Comparison of ENCODE assay signal across 9 cellular contexts in the genomic region with DNA sequence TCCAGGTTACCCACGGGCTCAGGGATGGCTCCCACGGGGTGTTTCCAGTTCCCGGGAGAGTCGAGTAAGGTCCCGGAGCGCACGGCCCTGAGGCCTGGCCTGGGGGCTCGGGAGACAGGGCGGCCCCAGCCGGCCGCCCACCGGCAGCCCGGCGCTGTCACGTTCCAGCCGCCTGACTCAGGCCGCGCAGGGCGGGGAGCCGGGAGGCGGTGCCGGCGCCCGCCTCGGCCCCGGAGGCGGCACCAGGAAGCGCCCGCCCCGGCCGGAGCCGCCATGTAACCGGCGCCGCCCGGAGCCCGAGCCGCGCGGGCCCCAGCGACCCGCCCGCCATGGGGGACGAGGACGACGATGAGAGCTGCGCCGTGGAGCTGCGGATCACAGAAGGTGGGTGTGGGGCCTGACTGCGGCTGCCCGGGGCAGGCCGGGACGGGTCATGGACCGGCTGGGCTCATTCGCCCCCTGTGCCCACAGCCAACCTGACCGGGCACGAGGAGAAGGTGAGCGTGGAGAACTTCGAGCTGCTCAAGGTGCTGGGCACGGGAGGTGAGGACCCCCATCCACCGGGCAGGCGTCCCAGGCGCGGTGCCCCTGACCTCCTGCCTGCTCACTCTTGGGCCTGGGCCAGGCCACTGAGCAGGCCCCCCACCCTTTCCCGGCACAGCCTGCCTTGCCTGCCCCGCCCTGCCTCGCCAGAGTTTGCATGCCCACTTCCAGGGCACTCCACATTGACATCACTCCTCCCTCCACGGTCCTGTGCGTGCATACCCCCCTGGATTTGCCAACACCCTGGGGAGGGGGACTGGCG. TPM values are rescaled to one million over a fixed set of nuclear protein-coding genes. Genes with fewer than 3 reads are reported as not detected.
A peak's percentile ranks its signal among the peaks of the same experiment; 100 is the strongest.
DNase-seq lines count a peak whose midpoint lies in the region; ATAC-seq, FAIRE-seq and TF ChIP-seq lines count a peak whose summit lies in the region.
"Had no signal": no experiment of that assay in that cellular context is flagged by ENCODE, and none has a peak within 500 bp of the region (broad histone marks: within the 10 kb centered on the region; RNA-seq: fewer than 3 reads in every experiment).

A gene (plus strand): TSS at position 256 of the 805 bp plus-strand sequence. CDS start 74 bp downstream, at position 330.

- H3K27me3 Mint-ChIP-seq in glutamatergic neuron (ENCODE audit: unreplicated experiment), result peaks cover 11% of the 10 kb centered on the region

- H3K9ac ChIP-seq in adipocyte (ENCODE audit: low read length), result peak within 1 kb of the TSS; percentile 98

- peak within 1 kb of the TSS; percentile 81 for H3K4me3 Mint-ChIP-seq in glutamatergic neuron (ENCODE audit: unreplicated experiment)

- intact Hi-C loops in Panc1 (cut with micrococcal nuclease; ENCODE audit: unreplicated experiment), result loop anchor here (5.0 kb wide), 1 partner anchor 293 kb away; no protein-coding TSS in a partner anchor

- H3K27ac Mint-ChIP-seq in glutamatergic neuron (ENCODE audit: unreplicated experiment), result no peak within 1 kb of the TSS

- peaks cover 6% of the 10 kb centered on the region for H3K4me1 Mint-ChIP-seq in glutamatergic neuron (ENCODE audit: low read depth, unreplicated experiment)

- CTCF ChIA-PET in Panc1 (lab: Charles Lee), result interaction anchor here (0.6 to 0.9 kb wide), 3 partner anchors 13 to 41 kb away, joined by 3 to 4 read pairs (median 3); a partner anchor contains a TSS

- H3K27ac ChIP-seq in Panc1 (ENCODE audit: low read length), result peak within 1 kb of the TSS; percentile 88

- peak; percentile 76 for DNase-seq in DMS 273 (lab: John Stamatoyannopoulos, UW; ENCODE audit: unreplicated experiment)
- DNase-seq in DMS 273 treated with DMSO at 0.1 percent for 48 hours (lab: John Stamatoyannopoulos, UW), result no peak
- no peak for DNase-seq in Panc1 (ENCODE audit: low read depth, low spot score)
- DNase-seq in adipocyte (ENCODE audit: low read depth), result peak; percentile 93
- DNase-seq in glutamatergic neuron, result no peak
- DNase-seq in urothelium cell line (ENCODE audit: low spot score), result peak; percentile 92

- H3K36me3 Mint-ChIP-seq in glutamatergic neuron (ENCODE audit: unreplicated experiment), result no peaks in the 10 kb centered on the region

- peaks cover 2% of the 10 kb centered on the region for H3K9me3 Mint-ChIP-seq in glutamatergic neuron (ENCODE audit: unreplicated experiment)

- H2AFZ ChIP-seq in neuron (ENCODE audit: low read depth, low read length), result peak within 1 kb of the TSS; percentile 87

- no TSS peak for BruUV-seq in Panc1 (replicated peaks; lab: Mats Ljungman, UMichigan)

- ATAC-seq in HG02852 (IDR thresholded peaks at IDR 0.05; ENCODE audit: unreplicated experiment) (peak; percentile 63), Panc1 (peak; percentile 79)

- H3K36me3 ChIP-seq in Panc1 (ENCODE audit: control insufficient read depth, insufficient read depth, low read length) (peaks cover 4% of the 10 kb centered on the region; the same call in 1 of the 2 replicates), adipocyte (ENCODE audit: control insufficient read depth, insufficient read depth, low read length, severe bottlenecking) (peaks cover 34% of the 10 kb centered on the region), neuron (ENCODE audit: insufficient read depth, low read length) (peaks cover 26% of the 10 kb centered on the region)

- in situ Hi-C loops in Panc1 (cut with HindIII; ENCODE audit: low pct_unique_long_range_greater_than_20kb, low sequenced_read_pairs), result no loop called here

- H3K27me3 ChIP-seq in Panc1 (ENCODE audit: control insufficient read depth, insufficient read depth, low read length) (no peaks in the 10 kb centered on the region), adipocyte (replicated peaks; ENCODE audit: control insufficient read depth, insufficient read depth, low read length) (no peaks in the 10 kb centered on the region), neuron (ENCODE audit: insufficient read depth, low read length) (no peaks in the 10 kb centered on the region)

- H3K4me3 ChIP-seq in Panc1 (ENCODE audit: low read depth in 2 of 2, low read length in 2 of 2) (peak within 1 kb of the TSS; percentile 76 to 86), adipocyte (ENCODE audit: low read length) (peak within 1 kb of the TSS; percentile 97), neuron (ENCODE audit: low read length) (peak within 1 kb of the TSS; percentile 82)

- no peak for FAIRE-seq in urothelium cell line (lab: Jason Lieb, UNC)
- FAIRE-seq: A204.1 had no signal

- H3K4me1 ChIP-seq in Panc1 (ENCODE audit: control insufficient read depth, insufficient read depth, low read length) (peaks cover 48% of the 10 kb centered on the region), adipocyte (ENCODE audit: control insufficient read depth, insufficient read depth, low read length) (peaks cover 37% of the 10 kb centered on the region), neuron (ENCODE audit: insufficient read depth, low read length) (peaks cover 29% of the 10 kb centered on the region)

- TF ChIP-seq CTCF in Panc1 (IDR thresholded peaks at IDR 0.05) (no peak), glutamatergic neuron (IDR thresholded peaks at IDR 0.05; ENCODE audit: partially characterized antibody, unreplicated experiment) (no peak)

- H3K9me3 ChIP-seq in Panc1 (ENCODE audit: control insufficient read depth, insufficient read depth, low read depth, low read length), result no peaks in the 10 kb centered on the region
- H3K9me3 ChIP-seq in adipocyte (ENCODE audit: control insufficient read depth, low read length), result no peaks in the 10 kb centered on the region
- H3K9me3 ChIP-seq in neuron (ENCODE audit: low read length), result no peaks in the 10 kb centered on the region

- POLR2A ChIA-PET in Panc1 (lab: Charles Lee), result interaction anchor here (0.5 to 0.6 kb wide), 2 partner anchors 15 to 78 kb away, joined by 3 read pairs; no protein-coding TSS in a partner anchor

RNA-seq across cellular contexts. Expression of the gene that starts here (rescaled TPM):
- total RNA-seq in Panc1 (2021; ENCODE audit: unreplicated experiment) (74.0 TPM), glutamatergic neuron (ENCODE audit: unreplicated experiment) (3.2 TPM)
- 74.3 TPM for polyA plus RNA-seq in Panc1 (2012; ENCODE audit: insufficient read length)

Comparison
In these comparisons a context has a peak if more than half of its experiments do, and no peak if none do; other contexts are left out.
1. RNA of the gene that starts here (total RNA-seq): 74.0 TPM in Panc1 (single experiment); 3.2 TPM in glutamatergic neuron (single experiment); every median in the first group is over 10 times any median in the second.
2. DNase-seq: peak in DMS 273 (single experiment), adipocyte (single experiment) and urothelium cell line (single experiment); none in DMS 273 treated with DMSO at 0.1 percent for 48 hours (single experiment), Panc1 (single experiment) and glutamatergic neuron (single experiment).
3. Peak in every context shown above with its lines, with median percentiles within 50 percentile points of each other: H3K4me3 ChIP-seq.